8 cellular contexts compared by ENCODE assay signal in the genomic region with DNA sequence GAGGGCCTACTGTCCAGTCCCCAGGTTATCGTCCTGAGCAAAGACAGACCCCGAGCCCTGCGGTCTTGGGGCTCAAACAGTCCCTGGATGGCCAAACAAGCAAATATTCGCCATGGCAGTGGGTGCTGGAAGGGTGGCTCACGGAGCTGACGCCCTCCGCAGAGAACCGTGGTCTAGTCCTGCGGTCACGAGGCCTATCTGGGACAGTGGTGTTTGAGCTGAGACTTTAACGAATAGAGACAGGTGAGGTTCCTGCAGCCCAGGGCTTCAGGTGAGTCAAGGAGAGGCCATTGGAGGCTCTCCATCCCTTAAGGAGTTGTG. TPM values are rescaled to one million over a fixed set of nuclear protein-coding genes. Genes with fewer than 3 reads are reported as not detected.
A peak's percentile ranks its signal among the peaks of the same experiment; 100 is the strongest.
DNase-seq lines count a peak whose midpoint lies in the region; ATAC-seq and TF ChIP-seq lines count a peak whose summit lies in the region.

No MANE protein-coding gene starts in this region.

- no peaks in the 10 kb centered on the region for H3K9me2 ChIP-seq in PC-9 (ENCODE audit: insufficient read depth)

- no peaks in the 10 kb centered on the region for H3K9me3 Mint-ChIP-seq in endothelial cell (ENCODE audit: unreplicated experiment)

- H3K27ac ChIP-seq in PC-9: peak overlapping the region; percentile 74; the same call in 1 of the 2 replicates

- peak overlapping the region; percentile 42 for H3K4me3 Mint-ChIP-seq in endothelial cell (ENCODE audit: unreplicated experiment)

- no peaks in the 10 kb centered on the region for H3K36me3 ChIP-seq in GM06990 (ENCODE audit: control insufficient read depth, insufficient read depth, low read length)
- H3K36me3 ChIP-seq in PC-9 (ENCODE audit: low read depth): no peaks in the 10 kb centered on the region
- peaks cover 2% of the 10 kb centered on the region for H3K36me3 ChIP-seq in neuron (ENCODE audit: insufficient read depth, low read length)

- H3K4me2 ChIP-seq in PC-9: peak overlapping the region; percentile 88

- H2AFZ ChIP-seq in PC-9: peak overlapping the region; percentile 95
- H2AFZ ChIP-seq in neuron (ENCODE audit: low read depth, low read length): peak overlapping the region; percentile 75

- no peaks in the 10 kb centered on the region for H4K20me1 ChIP-seq in PC-9 (ENCODE audit: insufficient read depth)

- no peak for DNase-seq in GM06990 (ENCODE audit: extremely low read depth, insufficient read length)
- no peak for DNase-seq in PC-9
- DNase-seq in endothelial cell (ENCODE audit: low spot score): no peak
- DNase-seq in NCI-H2196 (lab: John Stamatoyannopoulos, UW; ENCODE audit: unreplicated experiment): no peak

- no peaks in the 10 kb centered on the region for H3K36me3 Mint-ChIP-seq in endothelial cell (ENCODE audit: low read depth, unreplicated experiment)

- no peak for ATAC-seq in HG03175 (IDR thresholded peaks at IDR 0.05; ENCODE audit: unreplicated experiment)
- no peak for ATAC-seq in GM19397 (IDR thresholded peaks at IDR 0.05; ENCODE audit: unreplicated experiment)
- no peak for ATAC-seq in GM18498 (IDR thresholded peaks at IDR 0.05; ENCODE audit: unreplicated experiment)

- no peaks in the 10 kb centered on the region for H3K27me3 ChIP-seq in GM06990 (replicated peaks; ENCODE audit: control insufficient read depth, insufficient read depth, low read length)
- H3K27me3 ChIP-seq in PC-9 (ENCODE audit: insufficient read depth, low read depth): no peaks in the 10 kb centered on the region
- H3K27me3 ChIP-seq in neuron (ENCODE audit: insufficient read depth, low read length): no peaks in the 10 kb centered on the region

- H3F3A ChIP-seq in PC-9 (ENCODE audit: insufficient read depth, low read depth): no peaks in the 10 kb centered on the region

- intact Hi-C loops in PC-9 (cut with micrococcal nuclease; ENCODE audit: unreplicated experiment): no loop called here

- no peaks in the 10 kb centered on the region for H3K4me1 ChIP-seq in PC-9 (replicated peaks; ENCODE audit: insufficient read depth)
- peaks cover 19% of the 10 kb centered on the region for H3K4me1 ChIP-seq in neuron (ENCODE audit: insufficient read depth, low read length)

- H3K27ac Mint-ChIP-seq in endothelial cell (ENCODE audit: unreplicated experiment): no peak overlapping the region

- H3K79me2 ChIP-seq in PC-9 (ENCODE audit: low read depth): peaks cover 12% of the 10 kb centered on the region; the same call in 1 of the 2 replicates

- H3K4me1 Mint-ChIP-seq in endothelial cell (ENCODE audit: unreplicated experiment): peaks cover 7% of the 10 kb centered on the region

- CTCF ChIA-PET in PC-9 (lab: Charles Lee): interaction anchor here (0.6 kb wide), 1 partner anchor 19 kb away, joined by 7 read pairs; no protein-coding TSS in a partner anchor

- H3K4me3 ChIP-seq in GM06990 (replicated peaks; ENCODE audit: low read depth, low read length) (peak overlapping the region; percentile 78), PC-9 (peak overlapping the region; percentile 86), neuron (ENCODE audit: low read length) (peak overlapping the region; percentile 62)

- POLR2A ChIA-PET in PC-9 (lab: Charles Lee; ENCODE audit: unreplicated experiment): interaction anchor here (0.5 to 0.7 kb wide), 2 partner anchors 16 to 21 kb away, joined by 4 to 5 read pairs; no protein-coding TSS in a partner anchor

- H3K9me3 ChIP-seq in PC-9 (ENCODE audit: insufficient read depth, low read depth): no peaks in the 10 kb centered on the region
- peaks cover 6% of the 10 kb centered on the region for H3K9me3 ChIP-seq in neuron (ENCODE audit: low read length)

- no peak for TF ChIP-seq CTCF in GM06990 (IDR thresholded peaks at IDR 0.05; ENCODE audit: insufficient read depth, low read length, poor library complexity, severe bottlenecking)
- TF ChIP-seq CTCF in PC-9 (conservative IDR thresholded peaks at IDR 0.05): no peak
- TF ChIP-seq CTCF in endothelial cell (IDR thresholded peaks at IDR 0.05; ENCODE audit: unreplicated experiment): no peak

- BruUV-seq in PC-9 (replicated peaks; lab: Mats Ljungman, UMichigan): no TSS peak

- no peaks in the 10 kb centered on the region for H3K27me3 Mint-ChIP-seq in endothelial cell (ENCODE audit: unreplicated experiment)

RNA-seq across cellular contexts. Expression of a gene that starts 0.4 kb away (rescaled TPM):
- total RNA-seq in PC-9 (2021) (46.6 and 59.4 TPM in 2 replicates), endothelial cell (ENCODE audit: unreplicated experiment) (33.8 TPM)
